Comparison of ENCODE assay signal across 8 cellular contexts in the genomic region with DNA sequence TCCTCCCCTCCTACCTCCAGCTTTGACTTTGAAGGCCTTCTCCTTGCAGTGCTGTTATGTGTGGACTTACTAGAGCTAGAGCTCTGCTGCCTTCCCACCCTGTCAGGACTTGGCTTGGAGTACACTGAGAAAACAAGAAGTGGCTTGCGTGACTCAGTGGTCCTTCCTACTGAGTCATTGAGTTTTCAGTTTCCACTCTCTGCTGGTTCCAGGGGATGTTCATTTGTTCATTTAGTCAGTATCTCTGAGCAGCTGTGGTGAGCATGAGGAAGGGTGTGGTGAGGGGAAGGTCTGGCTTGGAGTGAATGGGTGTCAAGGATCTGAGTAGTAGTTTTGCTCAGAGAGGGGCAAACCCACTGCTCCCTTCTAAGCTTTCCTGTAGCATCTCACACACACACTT. TPM values are rescaled to one million over a fixed set of nuclear protein-coding genes. Genes with fewer than 3 reads are reported as not detected.
DNase-seq lines count a peak whose midpoint lies in the region; ATAC-seq and TF ChIP-seq lines count a peak whose summit lies in the region.

No MANE protein-coding gene starts in this region.

- no peak overlapping the region for H3K4me3 ChIP-seq in cardiac fibroblast (replicated peaks in 1 of 2; ENCODE audit: low read depth in 2 of 2, low read length in 2 of 2)

- DNase-seq in T-helper 17 cell (no peak), cardiac fibroblast (ENCODE audit: low read depth in 2 of 2) (peak; percentile 41 to 96), GM13977 (ENCODE audit: low spot score) (no peak), ureter (ENCODE audit: low spot score) (no peak), GM10248 (ENCODE audit: extremely low spot score) (no peak)
- DNase-seq in stimulated activated CD8-positive, alpha-beta memory T cell treated with anti-CD3 and anti-CD28 coated beads, Interleukin-15, amount 100 ng/mL, for 4 hours (ENCODE audit: low read depth in 2 of 2), result peak; percentile 19 to 53

- H3K4me3 Mint-ChIP-seq in T-helper 17 cell, result peak overlapping the region; percentile 69

- peaks cover 5% of the 10 kb centered on the region for H3K4me1 Mint-ChIP-seq in T-helper 17 cell

- in situ Hi-C loops in GM13977 (cut with MboI; ENCODE audit: low pct_unique_long_range_greater_than_20kb, low sequenced_read_pairs, unreplicated experiment), result no loop called here

- H3K27me3 Mint-ChIP-seq in T-helper 17 cell, result peaks cover under 1% of the 10 kb centered on the region

- POLR2A ChIA-PET in GM10248 (lab: Yijun Ruan, JAX), result no interaction called here

- TF ChIP-seq CTCF in cardiac fibroblast (IDR thresholded peaks at IDR 0.05; ENCODE audit: low read depth, low read length) (no peak), GM13977 (IDR thresholded peaks at IDR 0.05; ENCODE audit: extremely low read depth, insufficient read depth, missing control alignments) (no peak), GM10248 (IDR thresholded peaks at IDR 0.05; ENCODE audit: control extremely low read depth, extremely low read depth, low read depth, missing control alignments) (no peak)

- peak overlapping the region; percentile 77 for H3K27ac Mint-ChIP-seq in T-helper 17 cell

- CTCF ChIA-PET in GM10248 (lab: Yijun Ruan, JAX), result interaction anchor here (1.3 kb wide), 1 partner anchor 38 kb away, joined by 3 read pairs; no protein-coding TSS in a partner anchor

- H3K36me3 Mint-ChIP-seq in T-helper 17 cell (ENCODE audit: low read depth), result no peaks in the 10 kb centered on the region

- ATAC-seq in HG02571 (IDR thresholded peaks at IDR 0.05; ENCODE audit: unreplicated experiment), result peak; percentile 62
- peak; percentile 83 for ATAC-seq in T-helper 17 cell
- no peak for ATAC-seq in GM19324 (IDR thresholded peaks at IDR 0.05; ENCODE audit: low FRiP score, unreplicated experiment)

- H3K9me3 ChIP-seq in T-helper 17 cell (ENCODE audit: control insufficient read depth, low read length, poor library complexity, severe bottlenecking), result no peaks in the 10 kb centered on the region

RNA-seq across cellular contexts. Expression of a gene that starts 17.2 kb away (rescaled TPM):
- total RNA-seq in T-helper 17 cell (10 to 100 TPM; 68.8 to 71.2 TPM), ureter (41.7 TPM)

Comparison
In these comparisons a context has a peak if more than half of its experiments do, and no peak if none do; other contexts are left out.
1. DNase-seq: peak in cardiac fibroblast (2 of 2) and stimulated activated CD8-positive, alpha-beta memory T cell treated with anti-CD3 and anti-CD28 coated beads, Interleukin-15, amount 100 ng/mL, for 4 hours (2 of 2); none in T-helper 17 cell (0 of 3), GM13977 (single experiment), ureter (single experiment) and GM10248 (single experiment).